10 cellular contexts compared by ENCODE assay signal in the genomic region with DNA sequence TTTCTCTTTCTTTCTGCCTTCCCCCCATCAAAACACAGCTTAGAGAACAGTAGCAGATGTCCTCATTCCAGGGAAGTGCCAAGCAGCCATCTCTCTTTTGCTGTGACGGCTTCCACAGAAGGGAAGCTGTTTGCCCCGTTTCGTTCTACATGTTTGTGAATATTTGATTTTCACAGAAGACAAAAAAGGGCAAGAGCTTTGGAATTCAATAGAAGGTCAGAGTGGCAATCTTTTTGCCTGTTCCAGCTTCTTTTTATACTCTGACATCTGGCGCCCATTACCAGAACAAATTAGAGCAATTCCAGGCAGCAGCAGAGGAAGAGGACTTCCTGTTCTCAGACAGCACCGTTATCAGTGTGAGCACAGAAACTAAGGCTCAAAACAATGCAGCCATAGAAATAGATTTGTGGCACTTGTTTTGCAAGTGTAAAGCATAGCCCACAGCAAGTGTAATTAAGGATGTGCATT.
DNase-seq lines count a peak whose midpoint lies in the region; ATAC-seq and TF ChIP-seq lines count a peak whose summit lies in the region.
"Had no signal": no experiment of that assay in that cellular context is flagged by ENCODE, and none has a peak within 500 bp of the region (broad histone marks: within the 10 kb centered on the region; RNA-seq: fewer than 3 reads in every experiment).

No MANE protein-coding gene starts in this region.

- ATAC-seq in GM23338 (peak; percentile 24; the same call in 2 of the 3 replicates), SK-N-SH treated with all-trans-retinoic acid at 6 μM for 48 hours (peak; percentile 85), HG02798 (IDR thresholded peaks at IDR 0.05; ENCODE audit: poor library complexity, unreplicated experiment) (no peak)

- H3K4me1 ChIP-seq in GM23338 (ENCODE audit: insufficient read depth) = peaks cover 11% of the 10 kb centered on the region

- H3K36me3 ChIP-seq in GM23338 (ENCODE audit: insufficient read depth) = peaks cover 21% of the 10 kb centered on the region

- no peak for TF ChIP-seq CTCF in GM23338 (conservative IDR thresholded peaks at IDR 0.05; ENCODE audit: low read depth in 2 of 2)

- peak overlapping the region; percentile 93 for H2AFZ ChIP-seq in GM23338

- H3K79me2 ChIP-seq in GM23338 (replicated peaks; ENCODE audit: insufficient read depth) = no peaks in the 10 kb centered on the region

- no peak overlapping the region for H3K27ac Mint-ChIP-seq in GM23338
- H3K27ac Mint-ChIP-seq: activated naive CD4-positive, alpha-beta T cell treated with anti-CD3 and anti-CD28 coated beads for 36 hours had no signal

- H3K4me3 Mint-ChIP-seq in GM23338 = no peak overlapping the region
- H3K4me3 Mint-ChIP-seq: activated naive CD4-positive, alpha-beta T cell treated with anti-CD3 and anti-CD28 coated beads for 36 hours had no signal

- H3K4me1 Mint-ChIP-seq in GM23338 = peaks cover 6% of the 10 kb centered on the region

- H3K9me2 ChIP-seq in GM23338 (ENCODE audit: insufficient read depth) = no peaks in the 10 kb centered on the region

- no peaks in the 10 kb centered on the region for H4K20me1 ChIP-seq in GM23338 (replicated peaks; ENCODE audit: insufficient read depth)

- H3F3A ChIP-seq in GM23338 (replicated peaks; ENCODE audit: low read depth) = no peaks in the 10 kb centered on the region

- H3K27me3 Mint-ChIP-seq in GM23338 (ENCODE audit: insufficient read depth, low read depth, poor library complexity) = peaks cover 2% of the 10 kb centered on the region

- peak overlapping the region; percentile 20; the same call in 1 of the 2 replicates for H3K27ac ChIP-seq in GM23338 (ENCODE audit: low read depth)

- H3K4me2 ChIP-seq in GM23338 = peak overlapping the region; percentile 30; the same call in 1 of the 2 replicates

- no peaks in the 10 kb centered on the region for H3K27me3 ChIP-seq in GM23338 (ENCODE audit: insufficient read depth)

- no peak for DNase-seq in GM23338 (ENCODE audit: low spot score)
- DNase-seq in foreskin melanocyte = peak; percentile 58
- peak; percentile 49 for DNase-seq in occipital lobe (lab: John Stamatoyannopoulos, UW)
- DNase-seq in stimulated activated CD4-positive, alpha-beta T cell treated with anti-CD3 and anti-CD28 coated beads, Interleukin-15, amount 100 ng/mL, for 24 hours = no peak
- no peak for DNase-seq in NCI-H2029 (lab: John Stamatoyannopoulos, UW)
- no peak for DNase-seq in activated naive CD4-positive, alpha-beta T cell treated with Interleukin-2 at 50 U/mL for 16 hours
- DNase-seq: activated naive CD4-positive, alpha-beta T cell treated with anti-CD3 and anti-CD28 coated beads for 36 hours; stimulated activated naive CD4-positive, alpha-beta T cell had no signal

- H3K36me3 Mint-ChIP-seq in GM23338 (ENCODE audit: low read depth) = peaks cover 44% of the 10 kb centered on the region

- H3K9me3 Mint-ChIP-seq in GM23338 = peaks cover 45% of the 10 kb centered on the region

- no peak overlapping the region for H3K4me3 ChIP-seq in GM23338

TF ChIP-seq in SK-N-SH treated with all-trans-retinoic acid at 6 μM for 48 hours, 23 proteins besides CTCF, POLR2A, EP300 and RAD21:
- TF ChIP-seq ZFP3 (CRISPR knock-in tag; IDR thresholded peaks at IDR 0.05) = peak; percentile 17; the same call in 1 of the 2 replicates
- TF ChIP-seq TCF4 (CRISPR knock-in tag; IDR thresholded peaks at IDR 0.05; ENCODE audit: borderline replicate concordance) = peak; percentile 89
- TF ChIP-seq, protein P1, sequence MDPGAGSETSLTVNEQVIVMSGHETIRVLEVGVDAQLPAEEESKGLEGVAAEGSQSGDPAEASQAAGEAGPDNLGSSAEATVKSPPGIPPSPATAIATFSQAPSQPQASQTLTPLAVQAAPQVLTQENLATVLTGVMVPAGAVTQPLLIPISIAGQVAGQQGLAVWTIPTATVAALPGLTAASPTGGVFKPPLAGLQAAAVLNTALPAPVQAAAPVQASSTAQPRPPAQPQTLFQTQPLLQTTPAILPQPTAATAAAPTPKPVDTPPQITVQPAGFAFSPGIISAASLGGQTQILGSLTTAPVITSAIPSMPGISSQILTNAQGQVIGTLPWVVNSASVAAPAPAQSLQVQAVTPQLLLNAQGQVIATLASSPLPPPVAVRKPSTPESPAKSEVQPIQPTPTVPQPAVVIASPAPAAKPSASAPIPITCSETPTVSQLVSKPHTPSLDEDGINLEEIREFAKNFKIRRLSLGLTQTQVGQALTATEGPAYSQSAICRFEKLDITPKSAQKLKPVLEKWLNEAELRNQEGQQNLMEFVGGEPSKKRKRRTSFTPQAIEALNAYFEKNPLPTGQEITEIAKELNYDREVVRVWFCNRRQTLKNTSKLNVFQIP (CRISPR knock-in tag; IDR thresholded peaks at IDR 0.05; ENCODE audit: borderline replicate concordance, low read depth) = no peak
- TF ChIP-seq RARB (CRISPR knock-in tag; IDR thresholded peaks at IDR 0.05) = no peak
- peak; percentile 45; the same call in 1 of the 2 replicates for TF ChIP-seq TSHZ2 (CRISPR knock-in tag; IDR thresholded peaks at IDR 0.05)

Comparison
In these comparisons a context has a peak if more than half of its experiments do, and no peak if none do; other contexts are left out.
1. DNase-seq: peak in foreskin melanocyte (single experiment) and occipital lobe (single experiment); none in GM23338 (single experiment), stimulated activated CD4-positive, alpha-beta T cell treated with anti-CD3 and anti-CD28 coated beads, Interleukin-15, amount 100 ng/mL, for 24 hours (single experiment), NCI-H2029 (single experiment) and activated naive CD4-positive, alpha-beta T cell treated with Interleukin-2 at 50 U/mL for 16 hours (single experiment).